1 cellular context compared by ENCODE assay signal in genomic region chr5:116572375-116573278, GRCh38.
TF ChIP-seq lines count a peak whose summit lies in the region.

No MANE protein-coding gene starts in this region.

TF ChIP-seq in HEK293, 187 proteins besides CTCF, POLR2A, EP300 and RAD21 (continued from another document):
- TF ChIP-seq ZNF692 (tag by site-specific recombination; IDR thresholded peaks at IDR 0.05) (peak; percentile 37; the same call in 1 of the 2 replicates), YY1 (tag by site-specific recombination; IDR thresholded peaks at IDR 0.05) (peak; percentile 11; the same call in 1 of the 2 replicates), ZNF341 (tag by site-specific recombination; IDR thresholded peaks at IDR 0.05; ENCODE audit: low read depth) (peak; percentile 72), ZNF76 (tag by site-specific recombination; IDR thresholded peaks at IDR 0.05; ENCODE audit: borderline replicate concordance, low read depth) (peak; percentile 45), KLF8 (tag by site-specific recombination; IDR thresholded peaks at IDR 0.05) (peak; percentile 90), ZNF366 (tag by site-specific recombination; conservative IDR thresholded peaks at IDR 0.05) (0 out of 2 replicates have a peak, but pooled peaks have one; percentile 28), ZBTB20 (tag by site-specific recombination; IDR thresholded peaks at IDR 0.05) (peak; percentile 68), PRDM10 (tag by site-specific recombination; IDR thresholded peaks at IDR 0.05) (peak; percentile 83), ZBTB17 (tag by site-specific recombination; IDR thresholded peaks at IDR 0.05) (peak; percentile 94), REST (tag by site-specific recombination; IDR thresholded peaks at IDR 0.05) (peak; percentile 75), ZNF121 (tag by site-specific recombination; IDR thresholded peaks at IDR 0.05) (0 out of 2 replicates have a peak, but pooled peaks have one; percentile 48), ZNF530 (tag by site-specific recombination; IDR thresholded peaks at IDR 0.05; ENCODE audit: low read depth) (no peak), BCL11B (tag by site-specific recombination; IDR thresholded peaks at IDR 0.05; ENCODE audit: low read depth) (0 out of 2 replicates have a peak, but pooled peaks have one; percentile 13), KLF1 (tag by site-specific recombination; IDR thresholded peaks at IDR 0.05) (peak; percentile 51), ZNF670 (tag by site-specific recombination; IDR thresholded peaks at IDR 0.05; ENCODE audit: low read depth) (no peak), ZNF701 (tag by site-specific recombination; IDR thresholded peaks at IDR 0.05) (no peak)
TF ChIP-seq in HEK293: peak in this region for 32.
